In the genomic region with DNA sequence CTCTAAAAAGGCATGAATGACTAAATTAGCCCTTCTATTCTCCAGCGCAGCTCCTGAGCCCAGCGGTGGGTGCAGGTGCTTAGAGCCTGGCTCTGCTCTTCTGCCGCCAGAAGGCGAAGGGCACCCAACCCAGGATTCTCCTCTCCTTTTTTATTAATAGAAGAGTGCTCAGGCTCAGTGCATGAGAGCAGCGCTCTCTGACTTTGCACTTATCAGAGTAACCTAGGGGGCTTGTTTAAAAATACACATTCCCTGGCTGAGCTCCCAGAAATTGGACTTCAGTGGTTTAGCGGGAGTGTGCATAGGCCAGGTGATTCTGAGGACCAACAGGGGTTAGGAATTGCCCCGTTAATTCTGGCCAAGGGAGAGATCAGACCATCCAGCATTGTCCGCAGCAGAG, we compare ENCODE assay signal across 13 cellular contexts. TPM values are rescaled to one million over a fixed set of nuclear protein-coding genes. Genes with fewer than 3 reads are reported as not detected.
DNase-seq lines count a peak whose midpoint lies in the region; ATAC-seq, FAIRE-seq and TF ChIP-seq lines count a peak whose summit lies in the region.
"Had no signal": no experiment of that assay in that cellular context is flagged by ENCODE, and none has a peak within 500 bp of the region (broad histone marks: within the 10 kb centered on the region; RNA-seq: fewer than 3 reads in every experiment).

No MANE protein-coding gene starts in this region.

- no peak overlapping the region for H2AFZ ChIP-seq in GM23338

- intact Hi-C loops in activated T-helper 1 cell treated with anti-CD3 and anti-CD28 coated beads, Interleukin-12 subunit alpha, Interleukin-12 subunit beta, Interleukin-2, Interleukin-4 antibody, amounts not matched to agents 30 ng/mL and 10 ng/mL and 1 ng/mL, durations not matched to agents 14 hours and 24 hours and 36 hours (cut with micrococcal nuclease) = loop anchor here (10.0 kb wide), 1 partner anchor 1421 kb away; no protein-coding TSS in a partner anchor

- no peak for ATAC-seq in GM23338

- peaks cover 23% of the 10 kb centered on the region for H3K27me3 ChIP-seq in GM23338 (ENCODE audit: insufficient read depth)
- H3K27me3 ChIP-seq in iPS-20b (ENCODE audit: insufficient read depth, low read length) = peaks cover 33% of the 10 kb centered on the region
- H3K27me3 ChIP-seq: SJCRH30 had no signal

- H3K36me3 Mint-ChIP-seq in GM23338 (ENCODE audit: low read depth) = peaks cover 16% of the 10 kb centered on the region
- H3K36me3 Mint-ChIP-seq in activated T-helper 1 cell treated with anti-CD3 and anti-CD28 coated beads, Interleukin-12 subunit alpha, Interleukin-12 subunit beta, Interleukin-2, Interleukin-4 antibody, amounts not matched to agents 30 ng/mL and 10 ng/mL and 1 ng/mL, durations not matched to agents 14 hours and 24 hours and 36 hours (ENCODE audit: low read depth) = peaks cover 16% of the 10 kb centered on the region

- H3K9me3 ChIP-seq in iPS-20b (ENCODE audit: insufficient read depth, low read depth, low read length) = no peaks in the 10 kb centered on the region
- H3K9me3 ChIP-seq: SJCRH30, spleen had no signal

- peaks cover 33% of the 10 kb centered on the region for H3K27me3 Mint-ChIP-seq in GM23338 (ENCODE audit: insufficient read depth, low read depth, poor library complexity)
- peaks cover 16% of the 10 kb centered on the region for H3K27me3 Mint-ChIP-seq in activated T-helper 1 cell treated with anti-CD3 and anti-CD28 coated beads, Interleukin-12 subunit alpha, Interleukin-12 subunit beta, Interleukin-2, Interleukin-4 antibody, amounts not matched to agents 30 ng/mL and 10 ng/mL and 1 ng/mL, durations not matched to agents 14 hours and 24 hours and 36 hours (ENCODE audit: insufficient read depth)

- no peak for TF ChIP-seq CTCF in GM23338 (conservative IDR thresholded peaks at IDR 0.05; ENCODE audit: low read depth in 2 of 2)

- no peak overlapping the region for H3K27ac Mint-ChIP-seq in GM23338
- H3K27ac Mint-ChIP-seq in activated T-helper 1 cell treated with anti-CD3 and anti-CD28 coated beads, Interleukin-12 subunit alpha, Interleukin-12 subunit beta, Interleukin-2, Interleukin-4 antibody, amounts not matched to agents 30 ng/mL and 10 ng/mL and 1 ng/mL, durations not matched to agents 14 hours and 24 hours and 36 hours = peak overlapping the region; percentile 64

- H3F3A ChIP-seq in GM23338 (replicated peaks; ENCODE audit: low read depth) = no peaks in the 10 kb centered on the region

- H4K20me1 ChIP-seq in GM23338 (replicated peaks; ENCODE audit: insufficient read depth) = peaks cover 3% of the 10 kb centered on the region; the same call in 1 of the 2 replicates

- H3K4me3 Mint-ChIP-seq in GM23338 = peak overlapping the region; percentile 70
- H3K4me3 Mint-ChIP-seq in activated T-helper 1 cell treated with anti-CD3 and anti-CD28 coated beads, Interleukin-12 subunit alpha, Interleukin-12 subunit beta, Interleukin-2, Interleukin-4 antibody, amounts not matched to agents 30 ng/mL and 10 ng/mL and 1 ng/mL, durations not matched to agents 14 hours and 24 hours and 36 hours = peak overlapping the region; percentile 72

- no peak overlapping the region for H3K27ac ChIP-seq in GM23338 (ENCODE audit: low read depth)
- no peak overlapping the region for H3K27ac ChIP-seq in iPS-20b (ENCODE audit: low read length)
- H3K27ac ChIP-seq: SJCRH30, spleen, WERI-Rb-1 had no signal

- H3K9ac ChIP-seq in iPS-20b (ENCODE audit: low read depth, low read length) = no peak overlapping the region

- no peak for FAIRE-seq in HTR-8/SVneo (lab: Jason Lieb, UNC)

- H3K4me3 ChIP-seq in GM23338 (peak overlapping the region; percentile 94), iPS-20b (ENCODE audit: low read length) (0 out of 2 replicates have a peak overlapping the region, but pooled peaks have one; percentile 61)
- H3K4me3 ChIP-seq: SJCRH30 had no signal

- no peaks in the 10 kb centered on the region for H3K9me2 ChIP-seq in GM23338 (ENCODE audit: insufficient read depth)

- H3K9me3 Mint-ChIP-seq in GM23338 = no peaks in the 10 kb centered on the region
- no peaks in the 10 kb centered on the region for H3K9me3 Mint-ChIP-seq in activated T-helper 1 cell treated with anti-CD3 and anti-CD28 coated beads, Interleukin-12 subunit alpha, Interleukin-12 subunit beta, Interleukin-2, Interleukin-4 antibody, amounts not matched to agents 30 ng/mL and 10 ng/mL and 1 ng/mL, durations not matched to agents 14 hours and 24 hours and 36 hours

- H3K79me2 ChIP-seq in GM23338 (replicated peaks; ENCODE audit: insufficient read depth) = peaks cover 17% of the 10 kb centered on the region

- no peaks in the 10 kb centered on the region; the same call in 1 of the 2 replicates for H3K36me3 ChIP-seq in GM23338 (ENCODE audit: insufficient read depth)
- H3K36me3 ChIP-seq in iPS-20b (ENCODE audit: insufficient read depth, low read depth, low read length) = peaks cover 14% of the 10 kb centered on the region
- H3K36me3 ChIP-seq: SJCRH30, spleen had no signal

- peaks cover 10% of the 10 kb centered on the region; the same call in 1 of the 2 replicates for H3K4me1 ChIP-seq in GM23338 (ENCODE audit: insufficient read depth)
- H3K4me1 ChIP-seq in iPS-20b (ENCODE audit: insufficient read depth, low read length) = peaks cover 4% of the 10 kb centered on the region; the same call in 1 of the 2 replicates
- H3K4me1 ChIP-seq: SJCRH30 had no signal

- peak overlapping the region; percentile 91 for H3K4me2 ChIP-seq in GM23338

- DNase-seq in NCI-H1417 (lab: John Stamatoyannopoulos, UW) (peak in 2 of 3 experiments; percentile 5 to 38), NCI-H1417 treated with DMSO at 0.1 percent for 48 hours (lab: John Stamatoyannopoulos, UW) (no peak), GM23338 (ENCODE audit: low spot score) (no peak), NCI-H446 (lab: John Stamatoyannopoulos, UW) (no peak), HTR-8/SVneo (ENCODE audit: insufficient read length, low spot score) (no peak), activated gamma-delta T cell (lab: John Stamatoyannopoulos, UW) (no peak)
- DNase-seq in activated T-helper 1 cell treated with anti-CD3 and anti-CD28 coated beads, Interleukin-12 subunit alpha, Interleukin-12 subunit beta, Interleukin-2, Interleukin-4 antibody, amounts not matched to agents 30 ng/mL and 10 ng/mL and 1 ng/mL, durations not matched to agents 14 hours and 24 hours and 36 hours (ENCODE audit: low spot score) = no peak
- DNase-seq: 8988T, NCI-H1694, SJCRH30, WERI-Rb-1 had no signal

- peaks cover 14% of the 10 kb centered on the region for H3K4me1 Mint-ChIP-seq in GM23338
- H3K4me1 Mint-ChIP-seq in activated T-helper 1 cell treated with anti-CD3 and anti-CD28 coated beads, Interleukin-12 subunit alpha, Interleukin-12 subunit beta, Interleukin-2, Interleukin-4 antibody, amounts not matched to agents 30 ng/mL and 10 ng/mL and 1 ng/mL, durations not matched to agents 14 hours and 24 hours and 36 hours (ENCODE audit: low read depth) = peaks cover 16% of the 10 kb centered on the region

TF ChIP-seq in GM23338, 12 proteins besides CTCF, POLR2A, EP300 and RAD21 (continues in another document):
- TF ChIP-seq EZH2 (IDR thresholded peaks at IDR 0.05; ENCODE audit: low read depth, unreplicated experiment) = no peak

RNA-seq across cellular contexts. Expression of a gene that starts 1.7 kb away (rescaled TPM):
- 117 and 120 TPM in 2 replicates for total RNA-seq in GM23338 (2014; rRNA removed; shearing (Covaris generic))
- 55.3 and 56.3 TPM in 2 replicates for polyA plus RNA-seq in GM23338 (2016; fragmentation: Nextera tagmentation; extraction: Ambion mirVana)
- total RNA-seq in activated T-helper 1 cell treated with anti-CD3 and anti-CD28 coated beads, Interleukin-12 subunit alpha, Interleukin-12 subunit beta, Interleukin-2, Interleukin-4 antibody, amounts not matched to agents 30 ng/mL and 10 ng/mL and 1 ng/mL, durations not matched to agents 14 hours and 24 hours and 36 hours = 264 and 267 TPM in 2 replicates

Comparison
In these comparisons a context has a peak if more than half of its experiments do, and no peak if none do; other contexts are left out.
1. DNase-seq: peak in NCI-H1417 (2 of 3); none in NCI-H1417 treated with DMSO at 0.1 percent for 48 hours (single experiment), GM23338 (single experiment), activated T-helper 1 cell treated with anti-CD3 and anti-CD28 coated beads, Interleukin-12 subunit alpha, Interleukin-12 subunit beta, Interleukin-2, Interleukin-4 antibody, amounts not matched to agents 30 ng/mL and 10 ng/mL and 1 ng/mL, durations not matched to agents 14 hours and 24 hours and 36 hours (single experiment), NCI-H446 (0 of 2), HTR-8/SVneo (single experiment) and activated gamma-delta T cell (single experiment).